ENCODE assay signal across 8 cellular contexts in the genomic region with DNA sequence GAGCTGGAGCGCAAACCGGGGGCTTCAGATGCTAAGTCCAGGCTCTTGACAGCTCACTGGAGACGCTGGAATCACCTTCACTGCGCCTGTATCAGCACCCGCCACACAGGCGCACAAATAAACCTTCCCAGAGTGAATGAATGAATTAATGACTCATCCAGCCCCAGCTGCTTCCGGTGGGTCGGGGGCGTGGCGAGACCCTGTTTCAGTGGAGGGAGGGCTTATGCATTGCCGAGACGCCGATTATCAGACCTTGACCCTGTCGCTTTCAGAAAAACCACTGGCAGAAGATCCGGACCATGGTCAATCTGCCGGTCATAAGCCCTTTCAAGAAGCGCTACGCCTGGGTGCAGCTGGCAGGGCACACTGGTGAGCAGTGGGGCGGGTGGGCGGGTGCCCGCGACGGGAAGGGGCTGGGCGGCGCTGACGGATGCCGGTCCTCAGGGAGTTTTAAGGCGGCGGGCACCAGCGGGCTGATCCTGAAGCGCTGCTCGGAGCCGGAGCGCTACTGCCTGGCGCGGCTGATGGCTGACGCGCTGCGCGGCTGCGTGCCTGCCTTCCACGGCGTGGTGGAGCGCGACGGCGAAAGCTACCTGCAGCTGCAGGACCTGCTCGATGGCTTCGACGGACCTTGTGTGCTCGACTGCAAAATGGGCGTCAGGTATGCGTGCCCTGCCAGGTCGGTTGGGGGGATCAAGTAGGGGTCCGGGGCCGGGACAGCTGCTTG. TPM values are rescaled to one million over a fixed set of nuclear protein-coding genes. Genes with fewer than 3 reads are reported as not detected.
A peak's percentile ranks its signal among the peaks of the same experiment; 100 is the strongest.
DNase-seq lines count a peak whose midpoint lies in the region; ATAC-seq and TF ChIP-seq lines count a peak whose summit lies in the region.

No MANE protein-coding gene starts in this region.

- H3K9me3 Mint-ChIP-seq in T-cell, result no peaks in the 10 kb centered on the region
- H3K9me3 Mint-ChIP-seq in osteocyte (ENCODE audit: unreplicated experiment), result no peaks in the 10 kb centered on the region

- peaks cover 0 to 22% (median 16%) of the 10 kb centered on the region in 3 donors for H3K4me1 Mint-ChIP-seq in T-cell
- peaks cover 19% of the 10 kb centered on the region for H3K4me1 Mint-ChIP-seq in osteocyte (ENCODE audit: unreplicated experiment)

- H3K27ac Mint-ChIP-seq in T-cell, result peak overlapping the region in 1 of 2 donors; percentile 46
- H3K27ac Mint-ChIP-seq in osteocyte (ENCODE audit: unreplicated experiment), result no peak overlapping the region

- POLR2A ChIA-PET in T-cell (lab: Charles Lee), result no interaction called here

- H3K27me3 Mint-ChIP-seq in T-cell (peaks cover 29 to 56% of the 10 kb centered on the region in 2 donors), osteocyte (ENCODE audit: unreplicated experiment) (peaks cover 63% of the 10 kb centered on the region)

- CTCF ChIA-PET in T-cell (lab: Charles Lee), result interaction anchor here in 1 of 2 donors (0.6 kb wide), 1 partner anchor 34 kb away, joined by 3 read pairs; no protein-coding TSS in a partner anchor

- H3K4me3 Mint-ChIP-seq in T-cell, result peak overlapping the region; percentile 70 to 74 (median 73)
- peak overlapping the region; percentile 64 for H3K4me3 Mint-ChIP-seq in osteocyte (ENCODE audit: unreplicated experiment)

- H3K4me3 ChIP-seq in GM12865 (ENCODE audit: low read depth, low read length) (peak overlapping the region; percentile 7; the same call in 1 of the 2 replicates), epithelial cell of proximal tubule (ENCODE audit: low read depth, low read length) (peak overlapping the region; percentile 38)

- no peak for TF ChIP-seq CTCF in GM12865 (IDR thresholded peaks at IDR 0.05; ENCODE audit: insufficient read depth, low read depth, low read length, missing control alignments)
- no peak for TF ChIP-seq CTCF in epithelial cell of proximal tubule (conservative IDR thresholded peaks at IDR 0.05; ENCODE audit: low read depth, low read length)
- TF ChIP-seq CTCF in osteocyte (IDR thresholded peaks at IDR 0.05), result no peak

- H3K36me3 Mint-ChIP-seq in T-cell, result no peaks in the 10 kb centered on the region
- no peaks in the 10 kb centered on the region for H3K36me3 Mint-ChIP-seq in osteocyte (ENCODE audit: unreplicated experiment)

- DNase-seq in GM12865 (ENCODE audit: low read depth), result peak; percentile 53
- DNase-seq in T-cell, result peak in 13 of 34 experiments; percentile 16 to 44 (median 29)
- DNase-seq in epithelial cell of proximal tubule (ENCODE audit: low read depth), result no peak
- DNase-seq in osteocyte (ENCODE audit: extremely low spot score, unreplicated experiment), result no peak
- DNase-seq in Ammon's horn (ENCODE audit: low spot score), result no peak
- no peak for DNase-seq in NCI-H2081 (lab: John Stamatoyannopoulos, UW)

- ATAC-seq in T-cell (replicated peaks in 1 of 4) (peak; percentile 58 to 74 (median 65)), GM21515 (IDR thresholded peaks at IDR 0.05; ENCODE audit: unreplicated experiment) (no peak), GM18867 (IDR thresholded peaks at IDR 0.05; ENCODE audit: unreplicated experiment) (no peak)

RNA-seq across cellular contexts. Expression of a gene that starts 7.7 kb away (rescaled TPM):
- total RNA-seq in T-cell (under 1 TPM in 1 of 5 donors, not detected in 4; 0.38 TPM), epithelial cell of proximal tubule (6.7 and 9.8 TPM in 2 replicates), osteocyte (not detected in 2 replicates)

RNA-seq across cellular contexts. Expression of a gene that starts 12.3 kb away (rescaled TPM):
- total RNA-seq in T-cell, result 10 to 100 TPM in 1 of 5 donors, 1 to 10 TPM in 4; 2.0 to 14.3 (median 6.8) TPM
- total RNA-seq in epithelial cell of proximal tubule, result 0.07 and 0.69 TPM in 2 replicates
- total RNA-seq in osteocyte, result 0.50 and 0.91 TPM in 2 replicates

RNA-seq across cellular contexts. Expression of a gene that starts 42.7 kb away (rescaled TPM):
- total RNA-seq in T-cell (10 to 100 TPM; 33.5 to 57.8 (median 53.2) TPM), epithelial cell of proximal tubule (46.4 and 70.8 TPM in 2 replicates), osteocyte (36.1 TPM in 2 replicates)

RNA-seq across cellular contexts. Expression of a gene that starts 57.7 kb away (rescaled TPM):
- total RNA-seq in T-cell (1 to 10 TPM in 1 of 5 donors, under 1 TPM in 3, not detected in 1; 0.62 to 1.5 (median 0.78) TPM), epithelial cell of proximal tubule (2.8 and 6.4 TPM in 2 replicates), osteocyte (8.1 and 8.3 TPM in 2 replicates)

Comparison
In these comparisons a context has a peak if more than half of its experiments do, and no peak if none do; other contexts are left out.
1. ATAC-seq: peak in T-cell (4 of 4); none in GM21515 (single experiment) and GM18867 (single experiment).